Comparison of ENCODE assay signal across 8 cellular contexts in the genomic region with DNA sequence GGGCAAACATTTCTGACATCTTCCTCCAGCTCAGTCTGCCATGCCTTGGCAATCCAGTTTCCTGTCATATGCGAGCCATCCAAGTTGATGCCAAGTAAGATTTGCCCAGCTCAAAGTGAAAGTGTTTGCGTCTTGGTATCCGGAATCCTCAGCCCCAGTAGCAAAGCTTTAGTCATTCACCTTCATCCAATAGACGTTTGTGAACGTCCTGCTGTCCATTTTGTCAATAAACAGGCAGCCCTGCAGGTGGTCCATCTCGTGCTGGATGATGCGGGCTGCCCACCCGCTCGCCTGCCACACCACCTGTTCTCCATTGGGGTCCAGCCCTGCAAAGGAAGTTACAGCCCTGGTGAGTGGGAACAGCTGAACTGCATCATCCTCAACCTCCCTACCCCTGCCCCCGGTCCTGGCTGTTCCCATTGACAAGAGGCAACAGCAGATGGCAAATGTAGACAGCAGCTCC. TPM values are rescaled to one million over a fixed set of nuclear protein-coding genes. Genes with fewer than 3 reads are reported as not detected.
A peak's percentile ranks its signal among the peaks of the same experiment; 100 is the strongest.
DNase-seq lines count a peak whose midpoint lies in the region; ATAC-seq and TF ChIP-seq lines count a peak whose summit lies in the region.

No MANE protein-coding gene starts in this region.

- peak overlapping the region; percentile 78 for H3K27ac Mint-ChIP-seq in activated CD4-positive, alpha-beta memory T cell treated with anti-CD3 and anti-CD28 coated beads, Interleukin-2, amount 10 ng/mL, durations not matched to agents 7 days and 5 days

- H3K36me3 Mint-ChIP-seq in activated CD4-positive, alpha-beta memory T cell treated with anti-CD3 and anti-CD28 coated beads, Interleukin-2, amount 10 ng/mL, durations not matched to agents 7 days and 5 days (ENCODE audit: low read depth): peaks cover 55% of the 10 kb centered on the region

- H3K9me3 ChIP-seq in left ventricle myocardium inferior (replicated peaks): no peaks in the 10 kb centered on the region
- no peaks in the 10 kb centered on the region for H3K9me3 ChIP-seq in heart right ventricle
- H3K9me3 ChIP-seq in iPS-18a (ENCODE audit: control insufficient read depth, low read depth, low read length): no peaks in the 10 kb centered on the region
- no peaks in the 10 kb centered on the region for H3K9me3 ChIP-seq in suprapubic skin

- H3K27ac ChIP-seq in left ventricle myocardium inferior (replicated peaks) (no peak overlapping the region), heart right ventricle (peak overlapping the region in 1 of 10 donors; percentile 93), iPS-18a (ENCODE audit: low read length) (no peak overlapping the region), suprapubic skin (no peak overlapping the region)

- POLR2A ChIA-PET in activated CD4-positive, alpha-beta memory T cell treated with anti-CD3 and anti-CD28 coated beads, Interleukin-2, amount 10 ng/mL, durations not matched to agents 7 days and 5 days (lab: Charles Lee): interaction anchor here (0.7 to 9.7 kb wide), 10 partner anchors 11 to 426 kb away, joined by 3 to 151 read pairs (median 4); a partner anchor contains a TSS

- H3K27me3 ChIP-seq in left ventricle myocardium inferior (ENCODE audit: low read depth) (no peaks in the 10 kb centered on the region), heart right ventricle (no peaks in the 10 kb centered on the region), iPS-18a (ENCODE audit: control insufficient read depth, insufficient read depth, low read length) (no peaks in the 10 kb centered on the region), suprapubic skin (no peaks in the 10 kb centered on the region)

- no peak for ATAC-seq in heart right ventricle

- TF ChIP-seq POLR2A in suprapubic skin (IDR thresholded peaks at IDR 0.05): no peak

- intact Hi-C loops in left ventricle myocardium inferior (cut with micrococcal nuclease) (no loop called here), heart right ventricle (cut with DNase I) (no loop called here)

- CTCF ChIA-PET in activated CD4-positive, alpha-beta memory T cell treated with anti-CD3 and anti-CD28 coated beads, Interleukin-2, amount 10 ng/mL, durations not matched to agents 7 days and 5 days (lab: Charles Lee): interaction anchor here (1.4 to 2.7 kb wide), 5 partner anchors 10 to 425 kb away, joined by 3 to 15 read pairs (median 6); a partner anchor contains a TSS

- H3K4me3 Mint-ChIP-seq in activated CD4-positive, alpha-beta memory T cell treated with anti-CD3 and anti-CD28 coated beads, Interleukin-2, amount 10 ng/mL, durations not matched to agents 7 days and 5 days: peak overlapping the region; percentile 79

- peak overlapping the region; percentile 98 for H3K4me3 ChIP-seq in left ventricle myocardium inferior
- H3K4me3 ChIP-seq in heart right ventricle: peak overlapping the region in 3 of 10 donors; percentile 69 to 95 (median 95)
- peak overlapping the region; percentile 78 for H3K4me3 ChIP-seq in iPS-18a (ENCODE audit: low read length)
- H3K4me3 ChIP-seq in suprapubic skin: peak overlapping the region; percentile 94

- no peak for TF ChIP-seq EP300 in suprapubic skin (IDR thresholded peaks at IDR 0.05)

- no peak overlapping the region for H3K9ac ChIP-seq in iPS-18a (ENCODE audit: low read length)

- TF ChIP-seq CTCF in left ventricle myocardium inferior (IDR thresholded peaks at IDR 0.05; ENCODE audit: borderline replicate concordance): no peak
- no peak for TF ChIP-seq CTCF in heart right ventricle (IDR thresholded peaks at IDR 0.05)
- no peak for TF ChIP-seq CTCF in suprapubic skin (IDR thresholded peaks at IDR 0.05)

- DNase-seq in left ventricle myocardium inferior (no peak), heart right ventricle (no peak), suprapubic skin (ENCODE audit: low spot score in 2 of 2) (no peak), NCI-H526 (lab: John Stamatoyannopoulos, UW) (no peak), NAMALWA (ENCODE audit: low spot score) (no peak), NCI-H187 treated with DMSO at 0.1 percent for 48 hours (lab: John Stamatoyannopoulos, UW) (no peak)
- peak; percentile 31 for DNase-seq in activated CD4-positive, alpha-beta memory T cell treated with anti-CD3 and anti-CD28 coated beads, Interleukin-2, amount 10 ng/mL, durations not matched to agents 7 days and 5 days

- H3K36me3 ChIP-seq in left ventricle myocardium inferior (peaks cover 63% of the 10 kb centered on the region), heart right ventricle (peaks cover 0 to 74% (median 41%) of the 10 kb centered on the region in 9 donors), iPS-18a (ENCODE audit: control insufficient read depth, low read depth, low read length) (peaks cover 50% of the 10 kb centered on the region), suprapubic skin (peaks cover 38% of the 10 kb centered on the region)

- H3K4me1 ChIP-seq in left ventricle myocardium inferior: peaks cover 72% of the 10 kb centered on the region
- H3K4me1 ChIP-seq in heart right ventricle: peaks cover 5 to 62% (median 52%) of the 10 kb centered on the region in 9 donors
- peaks cover 7% of the 10 kb centered on the region for H3K4me1 ChIP-seq in iPS-18a (ENCODE audit: control insufficient read depth, low read depth, low read length)
- H3K4me1 ChIP-seq in suprapubic skin: peaks cover 36% of the 10 kb centered on the region

- H3K9me3 Mint-ChIP-seq in activated CD4-positive, alpha-beta memory T cell treated with anti-CD3 and anti-CD28 coated beads, Interleukin-2, amount 10 ng/mL, durations not matched to agents 7 days and 5 days: no peaks in the 10 kb centered on the region

- no peaks in the 10 kb centered on the region for H3K27me3 Mint-ChIP-seq in activated CD4-positive, alpha-beta memory T cell treated with anti-CD3 and anti-CD28 coated beads, Interleukin-2, amount 10 ng/mL, durations not matched to agents 7 days and 5 days

- 60 to 63% methylated on average over 10 of the region's 10 CpGs for WGBS in heart right ventricle, 2 donors
- 44% methylated on average over 10 of the region's 10 CpGs for WGBS in suprapubic skin

- peaks cover 50% of the 10 kb centered on the region for H3K4me1 Mint-ChIP-seq in activated CD4-positive, alpha-beta memory T cell treated with anti-CD3 and anti-CD28 coated beads, Interleukin-2, amount 10 ng/mL, durations not matched to agents 7 days and 5 days

RNA-seq across cellular contexts. Expression of a gene that starts 1.5 kb away (rescaled TPM):
- total RNA-seq in left ventricle myocardium inferior (6.0 TPM), heart right ventricle (10 to 100 TPM in 1 of 10 donors, 1 to 10 TPM in 9; 3.9 to 10.7 (median 5.4) TPM), suprapubic skin (10 to 100 TPM; 12.2 to 25.4 (median 21.2) TPM)
- polyA plus RNA-seq in heart right ventricle: 1 to 10 TPM; 2.0 to 9.9 TPM
- 1 to 10 TPM; 8.8 to 9.7 TPM for total RNA-seq in activated CD4-positive, alpha-beta memory T cell treated with anti-CD3 and anti-CD28 coated beads, Interleukin-2, amount 10 ng/mL, durations not matched to agents 7 days and 5 days

RNA-seq across cellular contexts. Expression of a gene that starts 10.5 kb away (rescaled TPM):
- total RNA-seq in left ventricle myocardium inferior: 24.1 TPM
- total RNA-seq in heart right ventricle: 10 to 100 TPM; 20.0 to 29.1 (median 23.7) TPM
- polyA plus RNA-seq in heart right ventricle: 10 to 100 TPM; 15.7 to 16.8 TPM
- total RNA-seq in activated CD4-positive, alpha-beta memory T cell treated with anti-CD3 and anti-CD28 coated beads, Interleukin-2, amount 10 ng/mL, durations not matched to agents 7 days and 5 days: 10 to 100 TPM; 30.6 to 30.7 TPM
- 10 to 100 TPM; 45.3 to 70.4 (median 57.0) TPM for total RNA-seq in suprapubic skin

RNA-seq across cellular contexts. Expression of a gene that starts 10.7 kb away (rescaled TPM):
- total RNA-seq in left ventricle myocardium inferior (8.2 TPM), heart right ventricle (10 to 100 TPM in 1 of 10 donors, 1 to 10 TPM in 9; 6.1 to 15.8 (median 7.8) TPM), suprapubic skin (10 to 100 TPM in 3 of 4 donors, 1 to 10 TPM in 1; 9.8 to 24.0 (median 19.7) TPM)
- 1 to 10 TPM; 8.0 to 8.2 TPM for polyA plus RNA-seq in heart right ventricle
- 10 to 100 TPM; 36.0 to 36.7 TPM for total RNA-seq in activated CD4-positive, alpha-beta memory T cell treated with anti-CD3 and anti-CD28 coated beads, Interleukin-2, amount 10 ng/mL, durations not matched to agents 7 days and 5 days

RNA-seq across cellular contexts. Expression of a gene that starts 17.7 kb away (rescaled TPM):
- total RNA-seq in left ventricle myocardium inferior (27.4 TPM), heart right ventricle (10 to 100 TPM; 24.2 to 35.1 (median 27.7) TPM), suprapubic skin (10 to 100 TPM; 32.5 to 46.6 (median 37.6) TPM)
- polyA plus RNA-seq in heart right ventricle: 10 to 100 TPM; 38.8 to 44.6 TPM
- 10 to 100 TPM; 32.3 to 34.9 TPM for total RNA-seq in activated CD4-positive, alpha-beta memory T cell treated with anti-CD3 and anti-CD28 coated beads, Interleukin-2, amount 10 ng/mL, durations not matched to agents 7 days and 5 days

RNA-seq across cellular contexts. Expression of a gene that starts 22.7 kb away (rescaled TPM):
- total RNA-seq in left ventricle myocardium inferior (not detected), heart right ventricle (under 1 TPM in 4 of 10 donors, not detected in 6; 0.32 to 0.41 (median 0.38) TPM), suprapubic skin (1 to 10 TPM in 1 of 4 donors, under 1 TPM in 1, not detected in 2; 0.98 to 1.5 TPM)
- under 1 TPM in 1 of 2 donors, not detected in 1; 0.37 TPM for polyA plus RNA-seq in heart right ventricle
- total RNA-seq in activated CD4-positive, alpha-beta memory T cell treated with anti-CD3 and anti-CD28 coated beads, Interleukin-2, amount 10 ng/mL, durations not matched to agents 7 days and 5 days: 1 to 10 TPM; 1.3 to 1.8 TPM
